1 cellular context compared by ENCODE assay signal in genomic region chr16:11748404-11749254, GRCh38.
TF ChIP-seq lines count a peak whose summit lies in the region.

No MANE protein-coding gene starts in this region.

TF ChIP-seq in A549, 52 proteins besides CTCF, POLR2A, EP300 and RAD21:
- TF ChIP-seq MAFK (IDR thresholded peaks at IDR 0.05; ENCODE audit: partially characterized antibody) = peak; percentile 83
- TF ChIP-seq MYC (IDR thresholded peaks at IDR 0.05; ENCODE audit: borderline replicate concordance, low read length) = no peak
- TF ChIP-seq CBX8 (IDR thresholded peaks at IDR 0.05) = no peak
